20 cellular contexts compared by ENCODE assay signal in the genomic region with DNA sequence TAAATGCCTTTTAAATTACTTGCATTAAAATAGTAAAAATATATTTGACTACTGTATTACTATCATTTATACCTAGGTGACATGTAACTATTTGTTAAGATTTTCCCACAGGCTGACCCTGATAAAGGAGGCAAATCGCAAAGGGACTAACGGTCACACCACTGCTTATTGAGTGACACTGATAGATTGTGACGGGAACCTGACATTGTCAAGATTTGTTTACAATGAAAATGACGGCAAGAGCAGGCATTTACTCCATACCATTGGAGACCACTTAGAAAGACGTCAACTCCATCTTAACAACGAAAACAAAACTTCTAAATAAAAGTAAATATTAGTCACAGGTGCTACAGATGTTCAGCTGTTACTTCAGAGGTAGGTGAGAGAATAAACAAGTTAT.
DNase-seq lines count a peak whose midpoint lies in the region; ATAC-seq lines count a peak whose summit lies in the region.
"Had no signal": no experiment of that assay in that cellular context is flagged by ENCODE, and none has a peak within 500 bp of the region (broad histone marks: within the 10 kb centered on the region; RNA-seq: fewer than 3 reads in every experiment).

No MANE protein-coding gene starts in this region.

- intact Hi-C loops in CD4-positive, alpha-beta memory T cell (cut with micrococcal nuclease) = no loop called here

- POLR2A ChIA-PET in CD4-positive, alpha-beta memory T cell (lab: Charles Lee; ENCODE audit: partially characterized antibody) = no interaction called here

- H3K4me1 ChIP-seq in endocrine pancreas (ENCODE audit: control insufficient read depth, insufficient read depth, low read length) = peaks cover 31% of the 10 kb centered on the region
- H3K4me1 ChIP-seq in CD4-positive, alpha-beta memory T cell (ENCODE audit: insufficient read depth, low read length) = no peaks in the 10 kb centered on the region
- H3K4me1 ChIP-seq: BLaER1 had no signal

- H3K4me1 Mint-ChIP-seq in stimulated activated naive CD8-positive, alpha-beta T cell treated with anti-CD3 and anti-CD28 coated beads, Interleukin-15, amount 100 ng/mL, for 72 hours = no peaks in the 10 kb centered on the region
- no peaks in the 10 kb centered on the region for H3K4me1 Mint-ChIP-seq in CD4-positive, alpha-beta memory T cell
- H3K4me1 Mint-ChIP-seq: B cell; CD4-positive, CD25-positive, alpha-beta regulatory T cell; CD8-positive, alpha-beta memory T cell; GM23338 had no signal

- no peak for ATAC-seq in stimulated activated naive CD8-positive, alpha-beta T cell treated with anti-CD3 and anti-CD28 coated beads, Interleukin-15, amount 100 ng/mL, for 72 hours
- ATAC-seq: GM23338 had no signal

- H3K27me3 Mint-ChIP-seq in stimulated activated naive CD8-positive, alpha-beta T cell treated with anti-CD3 and anti-CD28 coated beads, Interleukin-15, amount 100 ng/mL, for 72 hours = no peaks in the 10 kb centered on the region
- H3K27me3 Mint-ChIP-seq in CD4-positive, alpha-beta memory T cell = no peaks in the 10 kb centered on the region
- H3K27me3 Mint-ChIP-seq: B cell; CD4-positive, CD25-positive, alpha-beta regulatory T cell; CD8-positive, alpha-beta memory T cell had no signal

- H3K27ac ChIP-seq in CD4-positive, alpha-beta memory T cell (ENCODE audit: low read depth, low read length) = no peak overlapping the region
- H3K27ac ChIP-seq: 22Rv1, BLaER1, C4-2B had no signal

- no peaks in the 10 kb centered on the region for H3K27me3 ChIP-seq in endocrine pancreas (ENCODE audit: control insufficient read depth, insufficient read depth, low read length)
- H3K27me3 ChIP-seq in CD4-positive, alpha-beta memory T cell (ENCODE audit: insufficient read depth, low read length) = no peaks in the 10 kb centered on the region
- H3K27me3 ChIP-seq: BLaER1 had no signal

- no peaks in the 10 kb centered on the region for H3K9me3 Mint-ChIP-seq in stimulated activated naive CD8-positive, alpha-beta T cell treated with anti-CD3 and anti-CD28 coated beads, Interleukin-15, amount 100 ng/mL, for 72 hours
- no peaks in the 10 kb centered on the region for H3K9me3 Mint-ChIP-seq in CD4-positive, alpha-beta memory T cell
- H3K9me3 Mint-ChIP-seq: GM23338 had no signal

- no peak overlapping the region for H3K27ac Mint-ChIP-seq in stimulated activated naive CD8-positive, alpha-beta T cell treated with anti-CD3 and anti-CD28 coated beads, Interleukin-15, amount 100 ng/mL, for 72 hours
- no peak overlapping the region for H3K27ac Mint-ChIP-seq in CD4-positive, alpha-beta memory T cell
- H3K27ac Mint-ChIP-seq: B cell; CD4-positive, CD25-positive, alpha-beta regulatory T cell; CD8-positive, alpha-beta memory T cell; GM23338 had no signal

- no peaks in the 10 kb centered on the region for H3K9me3 ChIP-seq in endocrine pancreas (ENCODE audit: control insufficient read depth, low read length)
- H3K9me3 ChIP-seq in CD4-positive, alpha-beta memory T cell (ENCODE audit: control insufficient read depth in 1 of 2, low read length in 2 of 2) = no peaks in the 10 kb centered on the region
- H3K9me3 ChIP-seq: BLaER1, HAP-1 had no signal

- H3K4me3 Mint-ChIP-seq in stimulated activated naive CD8-positive, alpha-beta T cell treated with anti-CD3 and anti-CD28 coated beads, Interleukin-15, amount 100 ng/mL, for 72 hours = no peak overlapping the region
- no peak overlapping the region for H3K4me3 Mint-ChIP-seq in CD4-positive, alpha-beta memory T cell
- H3K4me3 Mint-ChIP-seq: B cell; CD4-positive, CD25-positive, alpha-beta regulatory T cell; CD8-positive, alpha-beta memory T cell; GM23338 had no signal

- H3K9ac ChIP-seq in endocrine pancreas (ENCODE audit: control insufficient read depth, insufficient read depth, low read length) = no peak overlapping the region
- H3K9ac ChIP-seq: BLaER1 had no signal

- no peaks in the 10 kb centered on the region for H3K36me3 Mint-ChIP-seq in CD4-positive, alpha-beta memory T cell
- H3K36me3 Mint-ChIP-seq: CD4-positive, CD25-positive, alpha-beta regulatory T cell; CD8-positive, alpha-beta memory T cell had no signal

- CTCF ChIA-PET in CD4-positive, alpha-beta memory T cell (lab: Charles Lee; ENCODE audit: partially characterized antibody) = no interaction called here

- peak overlapping the region; percentile 45 for H3K4me3 ChIP-seq in endocrine pancreas (ENCODE audit: control insufficient read depth, insufficient read depth, low read length)
- H3K4me3 ChIP-seq in CD4-positive, alpha-beta memory T cell (ENCODE audit: low read length in 2 of 2) = no peak overlapping the region
- H3K4me3 ChIP-seq: BLaER1, GM23338, HAP-1 had no signal

- no peaks in the 10 kb centered on the region for H3K36me3 ChIP-seq in endocrine pancreas (ENCODE audit: control insufficient read depth, insufficient read depth, low read length)
- H3K36me3 ChIP-seq in CD4-positive, alpha-beta memory T cell (ENCODE audit: insufficient read depth, low read length) = no peaks in the 10 kb centered on the region
- H3K36me3 ChIP-seq: BLaER1, HAP-1 had no signal

- DNase-seq in NCI-H748 (lab: John Stamatoyannopoulos, UW; ENCODE audit: unreplicated experiment) (peak; percentile 48), NCI-H748 treated with DMSO at 0.1 percent for 48 hours (lab: John Stamatoyannopoulos, UW) (no peak), DMS53 treated with DMSO at 0.1 percent for 48 hours (lab: John Stamatoyannopoulos, UW; ENCODE audit: unreplicated experiment) (peak; percentile 0), retina (peak; percentile 70), MV-4-11 (lab: John Stamatoyannopoulos, UW) (no peak)
- no peak for DNase-seq in stimulated activated naive CD8-positive, alpha-beta T cell treated with anti-CD3 and anti-CD28 coated beads, Interleukin-15, amount 100 ng/mL, for 72 hours
- no peak for DNase-seq in CD4-positive, alpha-beta memory T cell
- DNase-seq: Calu3; CD4-positive, CD25-positive, alpha-beta regulatory T cell; CD8-positive, alpha-beta memory T cell; DMS153; DMS79 treated with DMSO at 0.1 percent for 48 hours; GF-D8 had no signal

Comparison
In these comparisons a context has a peak if more than half of its experiments do, and no peak if none do; other contexts are left out.
1. DNase-seq: peak in NCI-H748 (single experiment), DMS53 treated with DMSO at 0.1 percent for 48 hours (single experiment) and retina (single experiment); none in NCI-H748 treated with DMSO at 0.1 percent for 48 hours (single experiment), stimulated activated naive CD8-positive, alpha-beta T cell treated with anti-CD3 and anti-CD28 coated beads, Interleukin-15, amount 100 ng/mL, for 72 hours (0 of 2), MV-4-11 (single experiment) and CD4-positive, alpha-beta memory T cell (0 of 5).